ENCODE assay signal across 23 cellular contexts in genomic region chr7:156906281-156906680, GRCh38.
"Had no signal": no experiment of that assay in that cellular context is flagged by ENCODE, and none has a peak within 500 bp of the region (broad histone marks: within the 10 kb centered on the region; RNA-seq: fewer than 3 reads in every experiment).

No MANE protein-coding gene starts in this region.

- H3K4me3 Mint-ChIP-seq: activated CD8-positive, alpha-beta T cell treated with anti-CD3 and anti-CD28 coated beads, Interleukin-2, amount 10 ng/mL, durations not matched to agents 7 days and 5 days; activated naive CD8-positive, alpha-beta T cell treated with anti-CD3 and anti-CD28 coated beads, Interleukin-2, amount 10 ng/mL, durations not matched to agents 7 days and 5 days; T-helper 17 cell; WTC11 had no signal

- H3K4me3 ChIP-seq: adrenal gland, SJSA1 had no signal

- H3K4me1 ChIP-seq: SJSA1 had no signal

- H3K9me3 Mint-ChIP-seq: WTC11 had no signal

- H3K4me1 Mint-ChIP-seq: WTC11 had no signal

- H3K27me3 ChIP-seq: adrenal gland, SJSA1 had no signal

- H3K27ac ChIP-seq: adrenal gland, SJSA1 had no signal

- H3K27ac Mint-ChIP-seq: activated CD8-positive, alpha-beta T cell treated with anti-CD3 and anti-CD28 coated beads, Interleukin-2, amount 10 ng/mL, durations not matched to agents 7 days and 5 days; activated naive CD8-positive, alpha-beta T cell treated with anti-CD3 and anti-CD28 coated beads, Interleukin-2, amount 10 ng/mL, durations not matched to agents 7 days and 5 days; T-helper 17 cell; WTC11 had no signal

- DNase-seq: activated CD4-positive, alpha-beta T cell treated with anti-CD3 and anti-CD28 coated beads for 48 hours; activated CD4-positive, alpha-beta T cell treated with anti-CD3 and anti-CD28 coated beads, Interleukin-2, amount 50 U/mL, for 4 hours; activated CD4-positive, CD25-positive, alpha-beta regulatory T cell treated with anti-CD3 and anti-CD28 coated beads, Interleukin-2, amount 50 U/mL, for 72 hours; activated CD8-positive, alpha-beta memory T cell treated with anti-CD3 and anti-CD28 coated beads, Interleukin-2, amount 50 U/mL, for 48 hours; activated CD8-positive, alpha-beta T cell treated with anti-CD3 and anti-CD28 coated beads, Interleukin-2, amount 10 ng/mL, durations not matched to agents 7 days and 5 days; activated naive CD4-positive, alpha-beta T cell treated with anti-CD3 and anti-CD28 coated beads, Interleukin-2, amount 50 U/mL, for 16 hours; activated naive CD8-positive, alpha-beta T cell treated with anti-CD3 and anti-CD28 coated beads, Interleukin-2, amount 10 ng/mL, durations not matched to agents 7 days and 5 days; activated T-cell treated with anti-CD3 and anti-CD28 coated beads, Interleukin-2, amount 50 U/mL, for 1 hour; adrenal gland; anterior cingulate cortex; MM.1S; NCI-H1105 treated with DMSO at 0.1 percent for 48 hours; NCI-H1436 treated with DMSO at 0.1 percent for 48 hours; NCI-H187 treated with DMSO at 0.1 percent for 48 hours; NCI-H2081 treated with DMSO at 0.1 percent for 48 hours; NCI-H446 treated with DMSO at 0.1 percent for 48 hours; NCI-H524 treated with DMSO at 0.1 percent for 48 hours; NCI-H748 treated with DMSO at 0.1 percent for 48 hours; SHP77; T-helper 17 cell; T-helper 9 cell had no signal

- ATAC-seq: activated CD8-positive, alpha-beta T cell treated with anti-CD3 and anti-CD28 coated beads, Interleukin-2, amount 10 ng/mL, durations not matched to agents 7 days and 5 days; T-helper 17 cell; WTC11 had no signal

- H3K36me3 ChIP-seq: adrenal gland, SJSA1 had no signal

- H3K9me3 ChIP-seq: adrenal gland, SJSA1 had no signal

- H3K36me3 Mint-ChIP-seq: WTC11 had no signal
